Comparison of ENCODE assay signal across 13 cellular contexts in the genomic region with DNA sequence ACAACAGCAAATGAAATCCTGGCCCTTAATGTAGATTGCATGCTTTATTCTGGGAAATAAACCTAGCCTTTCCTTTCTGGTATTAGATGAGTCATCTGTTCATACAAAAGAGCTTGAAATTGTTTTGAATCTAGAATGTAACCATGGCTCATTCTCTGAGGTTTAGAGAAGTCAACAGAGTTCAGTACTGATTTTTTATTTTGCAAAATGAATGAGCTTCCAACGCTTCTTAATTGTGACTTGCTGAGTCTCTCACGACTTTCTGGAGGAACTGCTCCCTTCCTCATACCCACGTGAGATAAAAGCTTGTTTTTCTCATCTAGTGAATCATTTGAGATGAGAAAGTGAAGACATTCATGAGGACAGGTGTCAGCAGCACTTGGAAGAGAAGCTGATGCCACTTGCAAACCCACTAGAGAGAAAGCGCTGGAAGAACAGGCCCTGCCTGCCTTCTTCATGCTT.
DNase-seq lines count a peak whose midpoint lies in the region; ATAC-seq and TF ChIP-seq lines count a peak whose summit lies in the region.
"Had no signal": no experiment of that assay in that cellular context is flagged by ENCODE, and none has a peak within 500 bp of the region (broad histone marks: within the 10 kb centered on the region; RNA-seq: fewer than 3 reads in every experiment).

No MANE protein-coding gene starts in this region.

- TF ChIP-seq EP300 in ovary (IDR thresholded peaks at IDR 0.05) = no peak

- H3K4me3 Mint-ChIP-seq in activated CD8-positive, alpha-beta T cell treated with anti-CD3 and anti-CD28 coated beads, Interleukin-2, amount 10 ng/mL, durations not matched to agents 7 days and 5 days = no peak overlapping the region
- H3K4me3 Mint-ChIP-seq: type B pancreatic cell had no signal

- H3K27ac ChIP-seq in skeletal muscle tissue (ENCODE audit: low read depth, low read length) = peak overlapping the region; percentile 12
- H3K27ac ChIP-seq in gastrocnemius medialis = no peak overlapping the region
- H3K27ac ChIP-seq in ovary = no peak overlapping the region
- H3K27ac ChIP-seq: WERI-Rb-1 had no signal

- TF ChIP-seq CTCF in gastrocnemius medialis (IDR thresholded peaks at IDR 0.05 in 4 of 5, conservative IDR thresholded peaks at IDR 0.05 in 1 of 5) (no peak), ovary (IDR thresholded peaks at IDR 0.05) (no peak)

- H3K9me3 Mint-ChIP-seq in activated CD8-positive, alpha-beta T cell treated with anti-CD3 and anti-CD28 coated beads, Interleukin-2, amount 10 ng/mL, durations not matched to agents 7 days and 5 days (ENCODE audit: insufficient read depth) = peaks cover 2% of the 10 kb centered on the region

- H3K27me3 ChIP-seq in skeletal muscle tissue (ENCODE audit: control insufficient read depth in 3 of 3, insufficient read depth in 3 of 3, low read length in 3 of 3) = peaks cover 0 to 3% (median 0%) of the 10 kb centered on the region in 3 donors
- H3K27me3 ChIP-seq in gastrocnemius medialis = no peaks in the 10 kb centered on the region
- H3K27me3 ChIP-seq in ovary = no peaks in the 10 kb centered on the region

- intact Hi-C loops in gastrocnemius medialis (cut with DNase I; ENCODE audit: low total_unique reads) = no loop called here
- intact Hi-C loops in ovary (cut with DNase I) = no loop called here

- ATAC-seq in HG02938 (IDR thresholded peaks at IDR 0.05; ENCODE audit: unreplicated experiment) (peak; percentile 60), gastrocnemius medialis (no peak)
- ATAC-seq in activated CD8-positive, alpha-beta T cell treated with anti-CD3 and anti-CD28 coated beads, Interleukin-2, amount 10 ng/mL, durations not matched to agents 7 days and 5 days = peak; percentile 30

- H3K4me3 ChIP-seq in skeletal muscle tissue (ENCODE audit: low read length in 3 of 3) (no peak overlapping the region), gastrocnemius medialis (no peak overlapping the region), ovary (no peak overlapping the region)

- peak overlapping the region; percentile 17 for H3K27ac Mint-ChIP-seq in activated CD8-positive, alpha-beta T cell treated with anti-CD3 and anti-CD28 coated beads, Interleukin-2, amount 10 ng/mL, durations not matched to agents 7 days and 5 days
- H3K27ac Mint-ChIP-seq: type B pancreatic cell had no signal

- H3K4me1 Mint-ChIP-seq in activated CD8-positive, alpha-beta T cell treated with anti-CD3 and anti-CD28 coated beads, Interleukin-2, amount 10 ng/mL, durations not matched to agents 7 days and 5 days (ENCODE audit: low read depth) = peaks cover 32% of the 10 kb centered on the region

- CTCF ChIA-PET in activated CD8-positive, alpha-beta T cell treated with anti-CD3 and anti-CD28 coated beads, Interleukin-2, amount 10 ng/mL, durations not matched to agents 7 days and 5 days (lab: Charles Lee) = interaction anchor here (1.0 to 1.1 kb wide), 2 partner anchors 8 to 45 kb away, joined by 3 read pairs; no protein-coding TSS in a partner anchor

- H3K4me1 ChIP-seq in skeletal muscle tissue (ENCODE audit: control insufficient read depth in 3 of 3, insufficient read depth in 3 of 3, low read length in 3 of 3) (no peaks in the 10 kb centered on the region), gastrocnemius medialis (no peaks in the 10 kb centered on the region), ovary (ENCODE audit: insufficient read depth) (no peaks in the 10 kb centered on the region)

- H3K9me3 ChIP-seq in skeletal muscle tissue (ENCODE audit: control insufficient read depth in 3 of 3, low read length in 3 of 3) (peaks cover 0 to 2% (median 0%) of the 10 kb centered on the region in 3 donors), gastrocnemius medialis (no peaks in the 10 kb centered on the region), ovary (no peaks in the 10 kb centered on the region)

- no peak overlapping the region for H3K9ac ChIP-seq in skeletal muscle tissue (ENCODE audit: low read depth in 1 of 3, low read length in 3 of 3)

- H3K36me3 ChIP-seq in skeletal muscle tissue (ENCODE audit: control insufficient read depth in 3 of 3, insufficient read depth in 3 of 3, low read length in 3 of 3) = no peaks in the 10 kb centered on the region
- H3K36me3 ChIP-seq in gastrocnemius medialis = no peaks in the 10 kb centered on the region
- H3K36me3 ChIP-seq in ovary = no peaks in the 10 kb centered on the region
- H3K36me3 ChIP-seq: WERI-Rb-1 had no signal

- POLR2A ChIA-PET in activated CD8-positive, alpha-beta T cell treated with anti-CD3 and anti-CD28 coated beads, Interleukin-2, amount 10 ng/mL, durations not matched to agents 7 days and 5 days (lab: Charles Lee) = interaction anchor here (1.0 kb wide), 1 partner anchor 144 kb away, joined by 3 read pairs; no protein-coding TSS in a partner anchor

- peaks cover 2% of the 10 kb centered on the region for H3K36me3 Mint-ChIP-seq in activated CD8-positive, alpha-beta T cell treated with anti-CD3 and anti-CD28 coated beads, Interleukin-2, amount 10 ng/mL, durations not matched to agents 7 days and 5 days (ENCODE audit: low read depth)
- H3K36me3 Mint-ChIP-seq: type B pancreatic cell had no signal

- 30 to 40% (median 35%) methylated on average over 4 of the region's 4 CpGs for WGBS in ovary, 3 donors

- H3K27me3 Mint-ChIP-seq in activated CD8-positive, alpha-beta T cell treated with anti-CD3 and anti-CD28 coated beads, Interleukin-2, amount 10 ng/mL, durations not matched to agents 7 days and 5 days (ENCODE audit: low read depth) = no peaks in the 10 kb centered on the region

- in situ Hi-C loops in gastrocnemius medialis (cut with MboI; ENCODE audit: low sequenced_read_pairs in 4 of 4) = no loop called here

- TF ChIP-seq POLR2A in gastrocnemius medialis (IDR thresholded peaks at IDR 0.05) (no peak), ovary (IDR thresholded peaks at IDR 0.05) (no peak)

- DNase-seq in activated T-cell treated with anti-CD3 and anti-CD28 coated beads for 24 hours (ENCODE audit: low read depth) = peak; percentile 4
- DNase-seq in activated T-cell treated with anti-CD3 and anti-CD28 coated beads for 4 hours = no peak
- DNase-seq in activated CD8-positive, alpha-beta T cell treated with anti-CD3 and anti-CD28 coated beads, Interleukin-2, amount 10 ng/mL, durations not matched to agents 7 days and 5 days = no peak
- no peak for DNase-seq in gastrocnemius medialis
- no peak for DNase-seq in T1000 (lab: John Stamatoyannopoulos, UW)
- DNase-seq in ovary = no peak
- DNase-seq: ACHN, aorta, NCI-H1417 treated with DMSO at 0.1 percent for 48 hours, WERI-Rb-1 had no signal

Comparison
In these comparisons a context has a peak if more than half of its experiments do, and no peak if none do; other contexts are left out.
1. ATAC-seq: peak in HG02938 (single experiment) and activated CD8-positive, alpha-beta T cell treated with anti-CD3 and anti-CD28 coated beads, Interleukin-2, amount 10 ng/mL, durations not matched to agents 7 days and 5 days (single experiment); none in gastrocnemius medialis (0 of 2).